8 cellular contexts compared by ENCODE assay signal in the genomic region with DNA sequence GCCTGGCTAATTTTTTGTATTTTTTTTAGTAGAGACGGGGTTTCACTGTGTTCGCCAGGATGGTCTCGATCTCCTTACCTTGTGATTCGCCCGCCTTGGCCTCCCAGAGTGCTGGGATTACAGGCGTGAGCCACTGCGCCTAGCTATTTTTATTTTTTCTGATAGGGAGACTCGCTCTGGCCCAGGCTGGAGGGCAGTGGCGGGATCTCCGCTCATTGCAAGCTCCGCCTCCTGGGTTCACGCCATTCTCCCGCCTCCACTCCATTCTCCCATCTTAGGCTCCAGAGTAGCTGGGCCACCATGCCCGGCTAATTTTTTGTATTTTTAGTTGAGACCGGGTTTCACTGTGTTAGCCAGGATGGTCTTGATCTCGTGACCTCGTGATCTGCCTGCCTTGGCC. TPM values are rescaled to one million over a fixed set of nuclear protein-coding genes. Genes with fewer than 3 reads are reported as not detected.
A peak's percentile ranks its signal among the peaks of the same experiment; 100 is the strongest.
DNase-seq lines count a peak whose midpoint lies in the region; ATAC-seq and TF ChIP-seq lines count a peak whose summit lies in the region.
"Not testable (repeated sequence)": the region's sequence is repeated elsewhere in the genome, so short reads cannot be mapped to it uniquely, and the experiment has no call there.

No MANE protein-coding gene starts in this region.

- intact Hi-C loops in activated naive CD4-positive, alpha-beta T cell treated with anti-CD3 and anti-CD28 coated beads for 36 hours (cut with micrococcal nuclease): not testable (repeated sequence)

- not testable (repeated sequence) for H2BK5ac ChIP-seq in mesendoderm (ENCODE audit: low read length)

- not testable (repeated sequence) for TF ChIP-seq CTCF in neural crest cell (conservative IDR thresholded peaks at IDR 0.05)

- H3K18ac ChIP-seq in mesendoderm (ENCODE audit: low read length): not testable (repeated sequence)

- H3K56ac ChIP-seq in mesendoderm (ENCODE audit: low read length): not testable (repeated sequence)

- POLR2A ChIA-PET in CD8-positive, alpha-beta memory T cell (lab: Charles Lee); activated CD4-positive, alpha-beta memory T cell treated with anti-CD3 and anti-CD28 coated beads, Interleukin-2, amount 10 ng/mL, durations not matched to agents 7 days and 5 days (lab: Charles Lee): not testable (repeated sequence)

- H3K9me3 Mint-ChIP-seq in CD8-positive, alpha-beta memory T cell; T-helper 1 cell treated with Interleukin-12 subunit alpha and Interleukin-12 subunit beta and Interleukin-4 antibody, amounts not matched to agents 30 μg/mL and 1 μg/mL, for 36 hours; activated CD4-positive, alpha-beta memory T cell treated with anti-CD3 and anti-CD28 coated beads, Interleukin-2, amount 10 ng/mL, durations not matched to agents 7 days and 5 days; activated naive CD4-positive, alpha-beta T cell treated with anti-CD3 and anti-CD28 coated beads for 36 hours; central memory CD8-positive, alpha-beta T cell; neural crest cell; stimulated activated naive CD8-positive, alpha-beta T cell treated with anti-CD3 and anti-CD28 coated beads, Interleukin-15, amount 100 ng/mL, for 72 hours: not testable (repeated sequence)

- not testable (repeated sequence) for H3K4me1 ChIP-seq in CD8-positive, alpha-beta memory T cell (ENCODE audit: insufficient read depth, low read length); mesendoderm (ENCODE audit: control insufficient read depth, low read depth, low read length)

- H3K27me3 Mint-ChIP-seq in CD8-positive, alpha-beta memory T cell; T-helper 1 cell treated with Interleukin-12 subunit alpha and Interleukin-12 subunit beta and Interleukin-4 antibody, amounts not matched to agents 30 μg/mL and 1 μg/mL, for 36 hours (ENCODE audit: low read depth); activated CD4-positive, alpha-beta memory T cell treated with anti-CD3 and anti-CD28 coated beads, Interleukin-2, amount 10 ng/mL, durations not matched to agents 7 days and 5 days; activated naive CD4-positive, alpha-beta T cell treated with anti-CD3 and anti-CD28 coated beads for 36 hours (ENCODE audit: low read depth); central memory CD8-positive, alpha-beta T cell; neural crest cell (ENCODE audit: low read depth); stimulated activated naive CD8-positive, alpha-beta T cell treated with anti-CD3 and anti-CD28 coated beads, Interleukin-15, amount 100 ng/mL, for 72 hours: not testable (repeated sequence)

- not testable (repeated sequence) for H3K23ac ChIP-seq in mesendoderm (ENCODE audit: low read length)

- H3K79me2 ChIP-seq in mesendoderm (ENCODE audit: control insufficient read depth, insufficient read depth, low read length): not testable (repeated sequence)

- H4K8ac ChIP-seq in mesendoderm (ENCODE audit: low read depth, low read length): not testable (repeated sequence)

- WGBS in mesendoderm (ENCODE audit: extremely low coverage, insufficient coverage, low lambda C conversion rate): no CpG with 5 or more reads among the region's 17 CpGs

- not testable (repeated sequence) for DNase-seq in CD8-positive, alpha-beta memory T cell; activated CD4-positive, alpha-beta memory T cell treated with anti-CD3 and anti-CD28 coated beads, Interleukin-2, amount 10 ng/mL, durations not matched to agents 7 days and 5 days; activated naive CD4-positive, alpha-beta T cell treated with anti-CD3 and anti-CD28 coated beads for 36 hours; central memory CD8-positive, alpha-beta T cell (ENCODE audit: low spot score in 2 of 2); neural crest cell (ENCODE audit: low read depth, low spot score); stimulated activated naive CD8-positive, alpha-beta T cell treated with anti-CD3 and anti-CD28 coated beads, Interleukin-15, amount 100 ng/mL, for 72 hours
- peak; percentile 4 for DNase-seq in mesendoderm

- not testable (repeated sequence) for H3K27me3 ChIP-seq in CD8-positive, alpha-beta memory T cell (ENCODE audit: insufficient read depth, low read length, poor library complexity, severe bottlenecking); mesendoderm (ENCODE audit: insufficient read depth, low read length, poor library complexity)

- H4K5ac ChIP-seq in mesendoderm (ENCODE audit: low read length): not testable (repeated sequence)

- not testable (repeated sequence) for H3K9me3 ChIP-seq in CD8-positive, alpha-beta memory T cell (ENCODE audit: low read length)

- not testable (repeated sequence) for H3K27ac ChIP-seq in CD8-positive, alpha-beta memory T cell (ENCODE audit: low read depth, low read length); mesendoderm (ENCODE audit: low read depth, low read length)

- not testable (repeated sequence) for H3K4ac ChIP-seq in mesendoderm (ENCODE audit: low read depth, low read length)

- peak overlapping the region in 3 of 8 donors; percentile 68 to 88 (median 72) for H3K27ac Mint-ChIP-seq in CD8-positive, alpha-beta memory T cell
- peak overlapping the region; percentile 77 for H3K27ac Mint-ChIP-seq in T-helper 1 cell treated with Interleukin-12 subunit alpha and Interleukin-12 subunit beta and Interleukin-4 antibody, amounts not matched to agents 30 μg/mL and 1 μg/mL, for 36 hours
- H3K27ac Mint-ChIP-seq in activated CD4-positive, alpha-beta memory T cell treated with anti-CD3 and anti-CD28 coated beads, Interleukin-2, amount 10 ng/mL, durations not matched to agents 7 days and 5 days: peak overlapping the region; percentile 76
- peak overlapping the region; percentile 59 for H3K27ac Mint-ChIP-seq in activated naive CD4-positive, alpha-beta T cell treated with anti-CD3 and anti-CD28 coated beads for 36 hours
- H3K27ac Mint-ChIP-seq in central memory CD8-positive, alpha-beta T cell (ENCODE audit: low read depth): peak overlapping the region; percentile 88
- not testable (repeated sequence) for H3K27ac Mint-ChIP-seq in neural crest cell (ENCODE audit: unreplicated experiment)
- H3K27ac Mint-ChIP-seq in stimulated activated naive CD8-positive, alpha-beta T cell treated with anti-CD3 and anti-CD28 coated beads, Interleukin-15, amount 100 ng/mL, for 72 hours: peak overlapping the region; percentile 92 to 93

- not testable (repeated sequence) for H2BK120ac ChIP-seq in mesendoderm (ENCODE audit: low read depth, low read length)

- not testable (repeated sequence) for H3K79me1 ChIP-seq in mesendoderm (ENCODE audit: low read length)

- H3K4me1 Mint-ChIP-seq in CD8-positive, alpha-beta memory T cell: peaks cover 21 to 27% (median 22%) of the 10 kb centered on the region in 3 donors
- peaks cover 23% of the 10 kb centered on the region for H3K4me1 Mint-ChIP-seq in T-helper 1 cell treated with Interleukin-12 subunit alpha and Interleukin-12 subunit beta and Interleukin-4 antibody, amounts not matched to agents 30 μg/mL and 1 μg/mL, for 36 hours (ENCODE audit: low read depth)
- peaks cover 36% of the 10 kb centered on the region for H3K4me1 Mint-ChIP-seq in activated CD4-positive, alpha-beta memory T cell treated with anti-CD3 and anti-CD28 coated beads, Interleukin-2, amount 10 ng/mL, durations not matched to agents 7 days and 5 days
- H3K4me1 Mint-ChIP-seq in activated naive CD4-positive, alpha-beta T cell treated with anti-CD3 and anti-CD28 coated beads for 36 hours (ENCODE audit: low read depth): peaks cover 13% of the 10 kb centered on the region
- not testable (repeated sequence) for H3K4me1 Mint-ChIP-seq in central memory CD8-positive, alpha-beta T cell; neural crest cell; stimulated activated naive CD8-positive, alpha-beta T cell treated with anti-CD3 and anti-CD28 coated beads, Interleukin-15, amount 100 ng/mL, for 72 hours

- not testable (repeated sequence) for H2BK15ac ChIP-seq in mesendoderm (replicated peaks; ENCODE audit: low read depth)

- H3K4me2 ChIP-seq in mesendoderm (ENCODE audit: low read length): not testable (repeated sequence)

- not testable (repeated sequence) for H3K36me3 ChIP-seq in CD8-positive, alpha-beta memory T cell (ENCODE audit: insufficient read depth, low read length); mesendoderm (ENCODE audit: control insufficient read depth, insufficient read depth, low read length)

- CTCF ChIA-PET in CD8-positive, alpha-beta memory T cell (lab: Charles Lee); activated CD4-positive, alpha-beta memory T cell treated with anti-CD3 and anti-CD28 coated beads, Interleukin-2, amount 10 ng/mL, durations not matched to agents 7 days and 5 days (lab: Charles Lee): not testable (repeated sequence)
- CTCF ChIA-PET in activated naive CD4-positive, alpha-beta T cell treated with anti-CD3 and anti-CD28 coated beads for 36 hours (lab: Charles Lee): interaction anchor here (0.7 kb wide), 2 partner anchors 54 to 447 kb away, joined by 3 to 4 read pairs; no protein-coding TSS in a partner anchor

- peaks cover 7 to 31% (median 7%) of the 10 kb centered on the region in 3 donors for H3K36me3 Mint-ChIP-seq in CD8-positive, alpha-beta memory T cell
- peaks cover 16% of the 10 kb centered on the region for H3K36me3 Mint-ChIP-seq in T-helper 1 cell treated with Interleukin-12 subunit alpha and Interleukin-12 subunit beta and Interleukin-4 antibody, amounts not matched to agents 30 μg/mL and 1 μg/mL, for 36 hours (ENCODE audit: low read depth)
- H3K36me3 Mint-ChIP-seq in activated CD4-positive, alpha-beta memory T cell treated with anti-CD3 and anti-CD28 coated beads, Interleukin-2, amount 10 ng/mL, durations not matched to agents 7 days and 5 days (ENCODE audit: low read depth): peaks cover 34% of the 10 kb centered on the region
- not testable (repeated sequence) for H3K36me3 Mint-ChIP-seq in activated naive CD4-positive, alpha-beta T cell treated with anti-CD3 and anti-CD28 coated beads for 36 hours (ENCODE audit: low read depth); neural crest cell (ENCODE audit: low read depth)
- H3K36me3 Mint-ChIP-seq in central memory CD8-positive, alpha-beta T cell (ENCODE audit: insufficient read depth): peaks cover 26% of the 10 kb centered on the region

- not testable (repeated sequence) for ATAC-seq in central memory CD8-positive, alpha-beta T cell (replicated peaks; ENCODE audit: extremely low read depth, poor library complexity, severe bottlenecking); stimulated activated naive CD8-positive, alpha-beta T cell treated with anti-CD3 and anti-CD28 coated beads, Interleukin-15, amount 100 ng/mL, for 72 hours

- peak overlapping the region in 4 of 7 donors; percentile 45 to 75 (median 53) for H3K4me3 Mint-ChIP-seq in CD8-positive, alpha-beta memory T cell
- peak overlapping the region; percentile 67 for H3K4me3 Mint-ChIP-seq in T-helper 1 cell treated with Interleukin-12 subunit alpha and Interleukin-12 subunit beta and Interleukin-4 antibody, amounts not matched to agents 30 μg/mL and 1 μg/mL, for 36 hours
- H3K4me3 Mint-ChIP-seq in activated CD4-positive, alpha-beta memory T cell treated with anti-CD3 and anti-CD28 coated beads, Interleukin-2, amount 10 ng/mL, durations not matched to agents 7 days and 5 days: peak overlapping the region; percentile 30
- peak overlapping the region; percentile 55 for H3K4me3 Mint-ChIP-seq in activated naive CD4-positive, alpha-beta T cell treated with anti-CD3 and anti-CD28 coated beads for 36 hours
- peak overlapping the region; percentile 54 for H3K4me3 Mint-ChIP-seq in central memory CD8-positive, alpha-beta T cell
- H3K4me3 Mint-ChIP-seq in neural crest cell: peak overlapping the region; percentile 61
- peak overlapping the region; percentile 51 to 61 for H3K4me3 Mint-ChIP-seq in stimulated activated naive CD8-positive, alpha-beta T cell treated with anti-CD3 and anti-CD28 coated beads, Interleukin-15, amount 100 ng/mL, for 72 hours

- not testable (repeated sequence) for H3K9ac ChIP-seq in mesendoderm (ENCODE audit: low read length)

- not testable (repeated sequence) for H2AK5ac ChIP-seq in mesendoderm (ENCODE audit: low read length)

- H3K4me3 ChIP-seq in CD8-positive, alpha-beta memory T cell (ENCODE audit: low read length); mesendoderm (ENCODE audit: low read length): not testable (repeated sequence)

RNA-seq across cellular contexts. Expression of a gene that starts 1.9 kb away (rescaled TPM):
- 10 to 100 TPM; 68.8 to 70.7 TPM for total RNA-seq in CD8-positive, alpha-beta memory T cell
- polyA plus RNA-seq in CD8-positive, alpha-beta memory T cell: 18.4 TPM
- total RNA-seq in activated CD4-positive, alpha-beta memory T cell treated with anti-CD3 and anti-CD28 coated beads, Interleukin-2, amount 10 ng/mL, durations not matched to agents 7 days and 5 days: 10 to 100 TPM; 67.2 to 68.1 TPM
- 10 to 100 TPM; 58.0 to 60.3 TPM for total RNA-seq in activated naive CD4-positive, alpha-beta T cell treated with anti-CD3 and anti-CD28 coated beads for 36 hours
- polyA plus RNA-seq in mesendoderm (2013, experiment 1 of 2): 23.7 TPM
- polyA plus RNA-seq in mesendoderm (2013, experiment 2 of 2): 25.4 TPM
- 47.8 and 48.9 TPM in 2 replicates for total RNA-seq in neural crest cell

RNA-seq across cellular contexts. Expression of a gene that starts 33.5 kb away (rescaled TPM):
- total RNA-seq in CD8-positive, alpha-beta memory T cell: 10 to 100 TPM; 29.7 to 29.9 TPM
- 47.5 TPM for polyA plus RNA-seq in CD8-positive, alpha-beta memory T cell
- 10 to 100 TPM; 54.5 to 55.7 TPM for total RNA-seq in activated CD4-positive, alpha-beta memory T cell treated with anti-CD3 and anti-CD28 coated beads, Interleukin-2, amount 10 ng/mL, durations not matched to agents 7 days and 5 days
- total RNA-seq in activated naive CD4-positive, alpha-beta T cell treated with anti-CD3 and anti-CD28 coated beads for 36 hours: 10 to 100 TPM; 21.9 to 25.6 TPM
- 16.3 TPM for polyA plus RNA-seq in mesendoderm (2013, experiment 1 of 2)
- polyA plus RNA-seq in mesendoderm (2013, experiment 2 of 2): 15.9 TPM
- 96.3 and 99.0 TPM in 2 replicates for total RNA-seq in neural crest cell

RNA-seq across cellular contexts. Expression of a gene that starts 52.2 kb away (rescaled TPM):
- 10 to 100 TPM; 75.4 to 77.0 TPM for total RNA-seq in CD8-positive, alpha-beta memory T cell
- 29.9 TPM for polyA plus RNA-seq in CD8-positive, alpha-beta memory T cell
- total RNA-seq in activated CD4-positive, alpha-beta memory T cell treated with anti-CD3 and anti-CD28 coated beads, Interleukin-2, amount 10 ng/mL, durations not matched to agents 7 days and 5 days: 10 to 100 TPM; 78.0 to 81.5 TPM
- total RNA-seq in activated naive CD4-positive, alpha-beta T cell treated with anti-CD3 and anti-CD28 coated beads for 36 hours: 10 to 100 TPM; 42.1 to 43.6 TPM
- polyA plus RNA-seq in mesendoderm (2013, experiment 1 of 2): 30.6 TPM
- polyA plus RNA-seq in mesendoderm (2013, experiment 2 of 2): 32.5 TPM
- total RNA-seq in neural crest cell: 88.4 and 91.9 TPM in 2 replicates
